In genomic region chr14:99910337-99911268, GRCh38 we compare ENCODE assay signal across 16 cellular contexts.
DNase-seq lines count a peak whose midpoint lies in the region; ATAC-seq, FAIRE-seq and TF ChIP-seq lines count a peak whose summit lies in the region.
"Had no signal": no experiment of that assay in that cellular context is flagged by ENCODE, and none has a peak within 500 bp of the region (broad histone marks: within the 10 kb centered on the region; RNA-seq: fewer than 3 reads in every experiment).

No MANE protein-coding gene starts in this region.

- intact Hi-C loops in GM12878 (cut with micrococcal nuclease; ENCODE audit: unreplicated experiment), result no loop called here
- intact Hi-C loops in head of caudate nucleus (cut with DNase I), result no loop called here

- H3K36me3 ChIP-seq in GM12878 (ENCODE audit: control insufficient read depth in 2 of 2, insufficient read depth in 2 of 2, low read length in 1 of 2), result no peaks in the 10 kb centered on the region
- no peaks in the 10 kb centered on the region for H3K36me3 ChIP-seq in Karpas-422 (ENCODE audit: insufficient read depth, low read length)

- no peak for TF ChIP-seq RAD21 in GM12878 (IDR thresholded peaks at IDR 0.05; ENCODE audit: insufficient read depth, low read depth, low read length)

- no peak overlapping the region for H2AFZ ChIP-seq in GM12878 (ENCODE audit: control insufficient read depth, low read depth, low read length)
- H2AFZ ChIP-seq in Karpas-422 (ENCODE audit: low read length), result no peak overlapping the region

- H3K4me2 ChIP-seq in GM12878 (ENCODE audit: control insufficient read depth, insufficient read depth) (no peak overlapping the region), Karpas-422 (ENCODE audit: low read depth, low read length, poor library complexity, severe bottlenecking) (no peak overlapping the region)

- H3K27me3 ChIP-seq in GM12878 (replicated peaks in 1 of 2; ENCODE audit: control insufficient read depth in 2 of 2, insufficient read depth in 2 of 2, low read length in 1 of 2), result peaks cover 0 to 3% of the 10 kb centered on the region in 2 experiments; a peak in 2 of 4 replicates
- no peaks in the 10 kb centered on the region; the same call in 1 of the 2 replicates for H3K27me3 ChIP-seq in Karpas-422 (ENCODE audit: low read length)
- H3K27me3 ChIP-seq: suprapubic skin had no signal

- no peak overlapping the region for H3K9ac ChIP-seq in GM12878 (ENCODE audit: control insufficient read depth, insufficient read depth, low read length)
- H3K9ac ChIP-seq in Karpas-422 (ENCODE audit: low read length), result no peak overlapping the region

- H3K9me2 ChIP-seq in Karpas-422 (replicated peaks; ENCODE audit: insufficient read depth, low read length), result no peaks in the 10 kb centered on the region

- CTCF ChIA-PET in GM12878 (lab: Yijun Ruan, JAX), result interaction anchor here (0.6 to 1.1 kb wide), 2 partner anchors 12 to 18 kb away, joined by 3 read pairs; no protein-coding TSS in a partner anchor
- CTCF ChIA-PET in activated CD4-positive, alpha-beta T cell treated with anti-CD3 and anti-CD28 coated beads, Interleukin-2, amount 10 ng/mL, durations not matched to agents 7 days and 5 days (lab: Charles Lee), result interaction anchor here (1.4 kb wide), 1 partner anchor 11 kb away, joined by 4 read pairs; no protein-coding TSS in a partner anchor

- H3K9me3 ChIP-seq in GM12878 (replicated peaks; ENCODE audit: control insufficient read depth, insufficient read depth, low read length) (no peaks in the 10 kb centered on the region), Karpas-422 (ENCODE audit: low read length) (no peaks in the 10 kb centered on the region)
- H3K9me3 ChIP-seq: suprapubic skin had no signal

- 56% methylated on average over 10 of the region's 10 CpGs for WGBS in GM12878 (ENCODE audit: insufficient coverage, insufficient replicate concordance, low lambda C conversion rate, missing lambda C conversion rate)

- H3K27ac ChIP-seq in GM12878 (ENCODE audit: control insufficient read depth, insufficient read depth) (no peak overlapping the region), Karpas-422 (ENCODE audit: low read length) (no peak overlapping the region)
- H3K27ac ChIP-seq: C4-2B, suprapubic skin had no signal

- RAD21 ChIA-PET in GM12878 (lab: Charles Lee; ENCODE audit: unreplicated experiment), result no interaction called here

- TF ChIP-seq CTCF in GM12878 (IDR thresholded peaks at IDR 0.05 in 2 of 3, conservative IDR thresholded peaks at IDR 0.05 in 1 of 3; ENCODE audit: control insufficient read depth in 2 of 3, extremely low read depth in 1 of 3, insufficient read depth in 1 of 3, low read depth in 3 of 3, low read length in 3 of 3), result no peak

- H3K4me3 ChIP-seq in GM12878, result no peak overlapping the region
- no peak overlapping the region for H3K4me3 ChIP-seq in Karpas-422 (ENCODE audit: low read length)
- H3K4me3 ChIP-seq: suprapubic skin had no signal

- SMC1A ChIA-PET in GM12878 (lab: Charles Lee; ENCODE audit: uncharacterized antibody, unreplicated experiment), result no interaction called here

- no peak overlapping the region for H3K4me3 Mint-ChIP-seq in activated CD4-positive, alpha-beta T cell treated with anti-CD3 and anti-CD28 coated beads, Interleukin-2, amount 10 ng/mL, durations not matched to agents 7 days and 5 days
- H3K4me3 Mint-ChIP-seq: effector memory CD8-positive, alpha-beta T cell had no signal

- H3K27ac Mint-ChIP-seq in activated CD4-positive, alpha-beta T cell treated with anti-CD3 and anti-CD28 coated beads, Interleukin-2, amount 10 ng/mL, durations not matched to agents 7 days and 5 days, result no peak overlapping the region
- H3K27ac Mint-ChIP-seq: effector memory CD8-positive, alpha-beta T cell had no signal

- ATAC-seq in GM12878, result no peak
- ATAC-seq: effector memory CD8-positive, alpha-beta T cell; Right ventricle myocardium inferior had no signal

- no peaks in the 10 kb centered on the region for H4K20me1 ChIP-seq in GM12878 (ENCODE audit: control insufficient read depth, insufficient read depth)
- H4K20me1 ChIP-seq in Karpas-422 (ENCODE audit: insufficient read depth, low read depth, low read length), result no peaks in the 10 kb centered on the region

- DNase-seq in AG08395 (ENCODE audit: low spot score), result peak; percentile 88
- DNase-seq in HTR-8/SVneo (ENCODE audit: insufficient read length, low spot score), result peak; percentile 64
- DNase-seq in GM12878 (ENCODE audit: low read depth, low spot score), result no peak
- peak; percentile 60 for DNase-seq in kidney glomerular epithelial cell (lab: John Stamatoyannopoulos, UW)
- no peak for DNase-seq in Karpas-422
- no peak for DNase-seq in SIG-M5 (lab: John Stamatoyannopoulos, UW)
- DNase-seq in activated CD4-positive, alpha-beta T cell treated with anti-CD3 and anti-CD28 coated beads, Interleukin-2, amount 10 ng/mL, durations not matched to agents 7 days and 5 days, result no peak
- DNase-seq in head of caudate nucleus, result no peak
- DNase-seq: activated CD4-positive, CD25-positive, alpha-beta regulatory T cell; activated effector memory CD4-positive, alpha-beta T cell treated with anti-CD3 and anti-CD28 coated beads, Interleukin-2, amount 50 U/mL, for 16 hours; effector memory CD8-positive, alpha-beta T cell; NCI-H2029; stimulated activated CD4-positive, alpha-beta T cell treated with anti-CD3 and anti-CD28 coated beads, Interleukin-4, amount 100 ng/mL, for 1 hour had no signal

- no TSS peak for BruUV-seq in GM12878 (replicated peaks; lab: Mats Ljungman, UMichigan)

- no peak for TF ChIP-seq EP300 in GM12878 (IDR thresholded peaks at IDR 0.05; ENCODE audit: borderline replicate concordance in 1 of 2, control insufficient read depth in 1 of 2, low read depth in 2 of 2, low read length in 2 of 2)

- no peaks in the 10 kb centered on the region for H3K79me2 ChIP-seq in GM12878 (ENCODE audit: control insufficient read depth, insufficient read depth, low read length)
- H3K79me2 ChIP-seq in Karpas-422 (ENCODE audit: low read length), result no peaks in the 10 kb centered on the region

- no peaks in the 10 kb centered on the region for H3K9me3 Mint-ChIP-seq in activated CD4-positive, alpha-beta T cell treated with anti-CD3 and anti-CD28 coated beads, Interleukin-2, amount 10 ng/mL, durations not matched to agents 7 days and 5 days
- H3K9me3 Mint-ChIP-seq: effector memory CD8-positive, alpha-beta T cell had no signal

- H3K27me3 Mint-ChIP-seq in activated CD4-positive, alpha-beta T cell treated with anti-CD3 and anti-CD28 coated beads, Interleukin-2, amount 10 ng/mL, durations not matched to agents 7 days and 5 days, result peaks cover 15% of the 10 kb centered on the region

- FAIRE-seq in HTR-8/SVneo (lab: Jason Lieb, UNC), result peak; percentile 83
- no peak for FAIRE-seq in GM12878 (lab: Jason Lieb, UNC)

- H3K4me1 Mint-ChIP-seq in activated CD4-positive, alpha-beta T cell treated with anti-CD3 and anti-CD28 coated beads, Interleukin-2, amount 10 ng/mL, durations not matched to agents 7 days and 5 days, result no peaks in the 10 kb centered on the region

- no peaks in the 10 kb centered on the region for H3K36me3 Mint-ChIP-seq in activated CD4-positive, alpha-beta T cell treated with anti-CD3 and anti-CD28 coated beads, Interleukin-2, amount 10 ng/mL, durations not matched to agents 7 days and 5 days (ENCODE audit: low read depth)

- in situ Hi-C loops in GM12878 (cut with MboI), result no loop called here

- TF ChIP-seq POLR2A in GM12878 (IDR thresholded peaks at IDR 0.05; ENCODE audit: low read depth, low read length), result no peak

- POLR2A ChIA-PET in GM12878 (lab: Charles Lee), result no interaction called here
- POLR2A ChIA-PET in activated CD4-positive, alpha-beta T cell treated with anti-CD3 and anti-CD28 coated beads, Interleukin-2, amount 10 ng/mL, durations not matched to agents 7 days and 5 days (lab: Charles Lee), result no interaction called here

- H3K4me1 ChIP-seq in GM12878 (ENCODE audit: control insufficient read depth, insufficient read depth, low read length) (no peaks in the 10 kb centered on the region), Karpas-422 (ENCODE audit: low read length) (no peaks in the 10 kb centered on the region)
- H3K4me1 ChIP-seq: suprapubic skin had no signal

TF ChIP-seq in GM12878, 131 proteins besides CTCF, POLR2A, EP300 and RAD21:
- TF ChIP-seq EGR1 (IDR thresholded peaks at IDR 0.05; ENCODE audit: borderline replicate concordance in 1 of 2, low read depth in 2 of 2, low read length in 2 of 2) (no peak), RELB (IDR thresholded peaks at IDR 0.05; ENCODE audit: low read depth) (no peak), SIX5 (IDR thresholded peaks at IDR 0.05; ENCODE audit: low read depth, low read length, severe bottlenecking) (no peak), SUZ12 (IDR thresholded peaks at IDR 0.05; ENCODE audit: unreplicated experiment) (no peak), BCL3 (IDR thresholded peaks at IDR 0.05; ENCODE audit: borderline replicate concordance, insufficient read depth, low read depth, low read length, poor library complexity, severe bottlenecking) (peak; percentile 54), NR2C2 (IDR thresholded peaks at IDR 0.05; ENCODE audit: borderline replicate concordance, control insufficient read depth, insufficient read length, low read depth) (no peak), HDAC2 (IDR thresholded peaks at IDR 0.05) (no peak), BHLHE40 (IDR thresholded peaks at IDR 0.05; ENCODE audit: borderline replicate concordance in 1 of 2, low read depth in 2 of 2, low read length in 1 of 2) (no peak)

Comparison
In these comparisons a context has a peak if more than half of its experiments do, and no peak if none do; other contexts are left out.
1. DNase-seq: peak in AG08395 (single experiment), HTR-8/SVneo (single experiment) and kidney glomerular epithelial cell (single experiment); none in GM12878 (single experiment), Karpas-422 (single experiment), SIG-M5 (single experiment), activated CD4-positive, alpha-beta T cell treated with anti-CD3 and anti-CD28 coated beads, Interleukin-2, amount 10 ng/mL, durations not matched to agents 7 days and 5 days (single experiment) and head of caudate nucleus (0 of 42).